In the genomic region with DNA sequence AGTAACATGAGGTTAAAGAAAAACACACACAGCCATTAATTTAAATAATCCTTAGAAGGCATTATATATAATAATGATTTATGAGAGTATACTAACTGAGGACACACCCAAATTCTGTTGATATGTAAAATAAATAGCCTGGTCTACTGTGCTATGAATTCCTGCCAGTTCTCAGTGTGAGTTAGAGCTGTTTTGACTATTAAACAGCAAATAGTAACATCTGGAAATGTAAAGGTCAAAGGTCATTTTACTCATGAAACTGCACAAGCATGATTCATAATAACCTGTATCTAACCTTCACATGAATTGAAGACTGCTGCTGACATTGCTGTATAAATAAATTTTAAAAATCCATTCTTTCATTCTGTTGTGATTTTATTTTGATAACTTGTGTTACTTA, we compare ENCODE assay signal across 12 cellular contexts.
A peak's percentile ranks its signal among the peaks of the same experiment; 100 is the strongest.
DNase-seq lines count a peak whose midpoint lies in the region; ATAC-seq and TF ChIP-seq lines count a peak whose summit lies in the region.
"Had no signal": no experiment of that assay in that cellular context is flagged by ENCODE, and none has a peak within 500 bp of the region (broad histone marks: within the 10 kb centered on the region; RNA-seq: fewer than 3 reads in every experiment).

No MANE protein-coding gene starts in this region.

- peaks cover 11% of the 10 kb centered on the region for H3K4me1 Mint-ChIP-seq in nephron progenitor cell
- H3K4me1 Mint-ChIP-seq: neural crest cell had no signal

- no peak for TF ChIP-seq CTCF in AG10803 (conservative IDR thresholded peaks at IDR 0.05; ENCODE audit: low read length)
- TF ChIP-seq CTCF in fibroblast of the aortic adventitia (IDR thresholded peaks at IDR 0.05; ENCODE audit: insufficient read depth, low read length): no peak
- no peak for TF ChIP-seq CTCF in nephron progenitor cell (IDR thresholded peaks at IDR 0.05)

- no peak for ATAC-seq in HG03175 (IDR thresholded peaks at IDR 0.05; ENCODE audit: unreplicated experiment)

- DNase-seq in AG10803 (ENCODE audit: low read depth) (peak; percentile 53), HPDE6-E6E7 (ENCODE audit: extremely low spot score) (peak; percentile 9), SW480 (ENCODE audit: low spot score) (peak; percentile 32), fibroblast of the aortic adventitia (ENCODE audit: low read depth) (peak; percentile 36), NCI-H774 (lab: John Stamatoyannopoulos, UW) (no peak), SKM-1 (lab: John Stamatoyannopoulos, UW; ENCODE audit: unreplicated experiment) (no peak), nephron progenitor cell (no peak)
- DNase-seq: C1 segment of cervical spinal cord, MM.1S, NCI-H446 had no signal

- H3K9me3 Mint-ChIP-seq in nephron progenitor cell: peaks cover 8% of the 10 kb centered on the region

- no peaks in the 10 kb centered on the region for H3K36me3 Mint-ChIP-seq in nephron progenitor cell (ENCODE audit: low read depth)

- no peak overlapping the region for H3K27ac Mint-ChIP-seq in nephron progenitor cell

- no peak overlapping the region for H3K4me3 Mint-ChIP-seq in nephron progenitor cell
- H3K4me3 Mint-ChIP-seq: neural crest cell had no signal

- H3K4me3 ChIP-seq in AG10803 (ENCODE audit: low read length) (no peak overlapping the region), fibroblast of the aortic adventitia (ENCODE audit: low read depth, low read length) (no peak overlapping the region)

- H3K27me3 Mint-ChIP-seq in nephron progenitor cell (ENCODE audit: low read depth, poor library complexity): no peaks in the 10 kb centered on the region

Comparison
In these comparisons a context has a peak if more than half of its experiments do, and no peak if none do; other contexts are left out.
1. DNase-seq: peak in AG10803 (single experiment), HPDE6-E6E7 (single experiment), SW480 (single experiment) and fibroblast of the aortic adventitia (single experiment); none in NCI-H774 (single experiment), SKM-1 (single experiment) and nephron progenitor cell (single experiment).